1 cellular context compared by ENCODE assay signal in genomic region chr13:110455941-110456340, GRCh38.
TF ChIP-seq lines count a peak whose summit lies in the region.

No MANE protein-coding gene starts in this region.

TF ChIP-seq in HepG2, 621 proteins besides CTCF, POLR2A, EP300 and RAD21 (continued from another document and continues in another):
- TF ChIP-seq ZNF318 (CRISPR knock-in tag; IDR thresholded peaks at IDR 0.05) (no peak), DMTF1 (CRISPR knock-in tag; IDR thresholded peaks at IDR 0.05) (no peak), CCDC6 (CRISPR knock-in tag; IDR thresholded peaks at IDR 0.05) (no peak), ZNF101 (CRISPR knock-in tag; IDR thresholded peaks at IDR 0.05; ENCODE audit: borderline replicate concordance, low read depth) (no peak), ARHGAP35 (CRISPR knock-in tag; IDR thresholded peaks at IDR 0.05; ENCODE audit: borderline replicate concordance) (no peak), MATR3 (CRISPR knock-in tag; IDR thresholded peaks at IDR 0.05) (no peak), RCOR2 (CRISPR knock-in tag; IDR thresholded peaks at IDR 0.05) (no peak), HMGA1 (CRISPR knock-in tag; conservative IDR thresholded peaks at IDR 0.05) (no peak), SRSF9 (IDR thresholded peaks at IDR 0.05; ENCODE audit: borderline replicate concordance, insufficient read depth, low read depth, low read length, poor library complexity, severe bottlenecking) (no peak), PLSCR1 (CRISPR knock-in tag; IDR thresholded peaks at IDR 0.05; ENCODE audit: borderline replicate concordance) (no peak), ZNF567 (CRISPR knock-in tag; IDR thresholded peaks at IDR 0.05; ENCODE audit: borderline replicate concordance) (no peak), ZFP36L1 (CRISPR knock-in tag; IDR thresholded peaks at IDR 0.05) (no peak), ZBTB10 (CRISPR knock-in tag; IDR thresholded peaks at IDR 0.05; ENCODE audit: borderline replicate concordance) (no peak), PAXIP1 (CRISPR knock-in tag; conservative IDR thresholded peaks at IDR 0.05) (no peak), JDP2 (CRISPR knock-in tag; IDR thresholded peaks at IDR 0.05; ENCODE audit: borderline replicate concordance) (no peak), DDIT3 (CRISPR knock-in tag; IDR thresholded peaks at IDR 0.05) (no peak), STAT5B (CRISPR knock-in tag; IDR thresholded peaks at IDR 0.05) (no peak), HNF4G (IDR thresholded peaks at IDR 0.05; ENCODE audit: borderline replicate concordance, low read depth, low read length) (no peak), HNF4G (CRISPR knock-in tag; IDR thresholded peaks at IDR 0.05; ENCODE audit: borderline replicate concordance, low read depth) (no peak), RFXANK (CRISPR knock-in tag; IDR thresholded peaks at IDR 0.05) (no peak), KLF15 (CRISPR knock-in tag; IDR thresholded peaks at IDR 0.05; ENCODE audit: borderline replicate concordance) (no peak), ZNF333 (CRISPR knock-in tag; IDR thresholded peaks at IDR 0.05; ENCODE audit: borderline replicate concordance) (no peak), ZNF431 (CRISPR knock-in tag; IDR thresholded peaks at IDR 0.05; ENCODE audit: borderline replicate concordance, low read depth) (no peak), BRCA1 (CRISPR knock-in tag; IDR thresholded peaks at IDR 0.05) (no peak), THAP11 (CRISPR knock-in tag; IDR thresholded peaks at IDR 0.05) (no peak), BATF2 (CRISPR knock-in tag; IDR thresholded peaks at IDR 0.05) (no peak), NCOR1 (IDR thresholded peaks at IDR 0.05; ENCODE audit: borderline replicate concordance, low read length) (no peak), DMAP1 (CRISPR knock-in tag; IDR thresholded peaks at IDR 0.05) (no peak), GFI1 (CRISPR knock-in tag; IDR thresholded peaks at IDR 0.05; ENCODE audit: borderline replicate concordance) (no peak), MIER3 (CRISPR knock-in tag; IDR thresholded peaks at IDR 0.05; ENCODE audit: borderline replicate concordance) (no peak), ZNF775 (CRISPR knock-in tag; IDR thresholded peaks at IDR 0.05; ENCODE audit: borderline replicate concordance) (no peak), NFE2L2 (IDR thresholded peaks at IDR 0.05; ENCODE audit: low read length) (peak; percentile 83), ZNF446 (CRISPR knock-in tag; IDR thresholded peaks at IDR 0.05) (no peak), ZNF484 (CRISPR knock-in tag; IDR thresholded peaks at IDR 0.05; ENCODE audit: borderline replicate concordance, low read depth) (no peak), ZC3H4 (CRISPR knock-in tag; IDR thresholded peaks at IDR 0.05; ENCODE audit: borderline replicate concordance) (no peak), ZNF574 (CRISPR knock-in tag; IDR thresholded peaks at IDR 0.05) (peak; percentile 33; the same call in 1 of the 2 replicates), ZNF362 (CRISPR knock-in tag; IDR thresholded peaks at IDR 0.05; ENCODE audit: borderline replicate concordance) (no peak), NFIB (CRISPR knock-in tag; IDR thresholded peaks at IDR 0.05; ENCODE audit: borderline replicate concordance) (no peak)
